ENCODE assay signal across 32 cellular contexts in genomic region chr4:73952352-73952751, GRCh38. TPM values are rescaled to one million over a fixed set of nuclear protein-coding genes. Genes with fewer than 3 reads are reported as not detected.
"Had no signal": no experiment of that assay in that cellular context is flagged by ENCODE, and none has a peak within 500 bp of the region (broad histone marks: within the 10 kb centered on the region; RNA-seq: fewer than 3 reads in every experiment).

No MANE protein-coding gene starts in this region.

- H3K9me3 ChIP-seq: gastrocnemius medialis, mucosa of descending colon, right atrium auricular region, suprapubic skin, transverse colon had no signal

- ATAC-seq: esophagus mucosa; gastrocnemius medialis; left lung; mucosa of descending colon; natural killer cell treated with Interleukin-12 subunit alpha and Interleukin-12 subunit beta and Interleukin-15 and Interleukin-18, amount 100 ng/mL, for 72 hours; sciatic nerve; stimulated activated naive CD8-positive, alpha-beta T cell treated with anti-CD3 and anti-CD28 coated beads, Interleukin-15, amount 100 ng/mL, for 72 hours had no signal

- H3K4me1 ChIP-seq: gastrocnemius medialis, parathyroid adenoma, right atrium auricular region, suprapubic skin, transverse colon had no signal

- H3K9ac ChIP-seq: parathyroid adenoma had no signal

- DNase-seq: effector CD8-positive, alpha-beta T cell; endodermal cell; foreskin fibroblast; gastrocnemius medialis; head of caudate nucleus; kidney; left lung; mesenchymal stem cell; mucosa of descending colon; naive B cell; stimulated activated CD4-positive, alpha-beta T cell treated with anti-CD3 and anti-CD28 coated beads, Interleukin-12 subunit alpha, Interleukin-12 subunit beta, amount 100 ng/mL, for 4 hours; stimulated activated CD4-positive, alpha-beta T cell treated with anti-CD3 and anti-CD28 coated beads, Interleukin-1b, Interleukin-23, amount 100 ng/mL, for 48 hours; stimulated activated CD4-positive, alpha-beta T cell treated with anti-CD3 and anti-CD28 coated beads, Interleukin-4, amount 100 ng/mL, for 1 hour; stimulated activated CD8-positive, alpha-beta memory T cell treated with anti-CD3 and anti-CD28 coated beads, Interleukin-4, amount 100 ng/mL, for 48 hours; stimulated activated naive CD4-positive, alpha-beta T cell; stimulated activated naive CD8-positive, alpha-beta T cell treated with anti-CD3 and anti-CD28 coated beads, Interleukin-15, amount 100 ng/mL, for 72 hours; transverse colon had no signal

- H3K27me3 ChIP-seq: gastrocnemius medialis, left lung, right atrium auricular region, transverse colon had no signal

- H2AFZ ChIP-seq: parathyroid adenoma had no signal

- H3K27ac Mint-ChIP-seq: endodermal cell; mesothelial cell of epicardium; naive B cell; natural killer cell treated with Interleukin-12 subunit alpha and Interleukin-12 subunit beta and Interleukin-15 and Interleukin-18, amount 100 ng/mL, for 72 hours; progenitor cell of endocrine pancreas; stimulated activated naive CD8-positive, alpha-beta T cell treated with anti-CD3 and anti-CD28 coated beads, Interleukin-15, amount 100 ng/mL, for 72 hours had no signal

- H3K4me3 Mint-ChIP-seq: endodermal cell; mesothelial cell of epicardium; naive B cell; natural killer cell treated with Interleukin-12 subunit alpha and Interleukin-12 subunit beta and Interleukin-15 and Interleukin-18, amount 100 ng/mL, for 72 hours; neural crest cell; stimulated activated naive CD8-positive, alpha-beta T cell treated with anti-CD3 and anti-CD28 coated beads, Interleukin-15, amount 100 ng/mL, for 72 hours had no signal

- H3K36me3 ChIP-seq: gastrocnemius medialis, left lung, right atrium auricular region, suprapubic skin, transverse colon had no signal

- H3K27ac ChIP-seq: epithelial cell of prostate, gastrocnemius medialis, left lung, parathyroid adenoma, right atrium auricular region, suprapubic skin, transverse colon had no signal

- H3K79me2 ChIP-seq: parathyroid adenoma had no signal

- H3K4me3 ChIP-seq: gastrocnemius medialis, left lung, mucosa of descending colon, right atrium auricular region, smooth muscle cell, suprapubic skin, transverse colon had no signal

- H3K36me3 Mint-ChIP-seq: mesothelial cell of epicardium, naive B cell had no signal

- H3K4me2 ChIP-seq: smooth muscle cell had no signal

- H3K4me1 Mint-ChIP-seq: endodermal cell; mesothelial cell of epicardium; naive B cell; stimulated activated naive CD8-positive, alpha-beta T cell treated with anti-CD3 and anti-CD28 coated beads, Interleukin-15, amount 100 ng/mL, for 72 hours had no signal

RNA-seq across cellular contexts. Expression of gene PF4, which starts 29.5 kb away (rescaled TPM):
- total RNA-seq: esophagus mucosa; gastrocnemius medialis; kidney; lower leg skin; lung microvascular endothelial cell; mesothelial cell of epicardium; natural killer cell treated with Interleukin-12 subunit alpha and Interleukin-12 subunit beta and Interleukin-15 and Interleukin-18, amount 100 ng/mL, for 72 hours; neural crest cell; osteoblast; smooth muscle cell; suprapubic skin; transverse colon; ureter had no signal

RNA-seq across cellular contexts. Expression of gene PPBP, which starts 35.6 kb away (rescaled TPM):
- total RNA-seq: endodermal cell; gastrocnemius medialis; kidney; lung microvascular endothelial cell; mesothelial cell of epicardium; mucosa of descending colon; natural killer cell treated with Interleukin-12 subunit alpha and Interleukin-12 subunit beta and Interleukin-15 and Interleukin-18, amount 100 ng/mL, for 72 hours; neural crest cell; progenitor cell of endocrine pancreas; smooth muscle cell; suprapubic skin; transverse colon; ureter had no signal

RNA-seq across cellular contexts. Expression of gene CXCL5, which starts 46.1 kb away (rescaled TPM):
- total RNA-seq: lower leg skin; natural killer cell treated with Interleukin-12 subunit alpha and Interleukin-12 subunit beta and Interleukin-15 and Interleukin-18, amount 100 ng/mL, for 72 hours; right atrium auricular region; suprapubic skin; ureter had no signal
